In genomic region chr1:35769188-35769758, GRCh38 we compare ENCODE assay signal across 1 cellular context.
TF ChIP-seq lines count a peak whose summit lies in the region.

No MANE protein-coding gene starts in this region.

TF ChIP-seq in HepG2, 621 proteins besides CTCF, POLR2A, EP300 and RAD21 (continued from another document and continues in another):
- 0 out of 2 replicates have a peak, but pooled peaks have one; percentile 7 for TF ChIP-seq ZNF839 (CRISPR knock-in tag; IDR thresholded peaks at IDR 0.05; ENCODE audit: borderline replicate concordance)
- peak; percentile 59 for TF ChIP-seq ZMYM4 (CRISPR knock-in tag; IDR thresholded peaks at IDR 0.05)
- 0 out of 2 replicates have a peak, but pooled peaks have one; percentile 61 for TF ChIP-seq ZNF512B (CRISPR knock-in tag; IDR thresholded peaks at IDR 0.05; ENCODE audit: borderline replicate concordance)
- no peak for TF ChIP-seq ZNF672 (CRISPR knock-in tag; IDR thresholded peaks at IDR 0.05)
- TF ChIP-seq SMAD3 (CRISPR knock-in tag; IDR thresholded peaks at IDR 0.05): no peak
- TF ChIP-seq HOMEZ (CRISPR knock-in tag; IDR thresholded peaks at IDR 0.05; ENCODE audit: low read depth): peak; percentile 43; the same call in 1 of the 2 replicates
- TF ChIP-seq REXO4 (CRISPR knock-in tag; IDR thresholded peaks at IDR 0.05; ENCODE audit: borderline replicate concordance): no peak
- peak; percentile 27; the same call in 1 of the 2 replicates for TF ChIP-seq NCOA5 (CRISPR knock-in tag; IDR thresholded peaks at IDR 0.05)
- peak; percentile 67 for TF ChIP-seq ZNF740 (CRISPR knock-in tag; IDR thresholded peaks at IDR 0.05)
- no peak for TF ChIP-seq THYN1 (CRISPR knock-in tag; IDR thresholded peaks at IDR 0.05; ENCODE audit: borderline replicate concordance, low read depth)
- TF ChIP-seq ATF7-NPFF (CRISPR knock-in tag; IDR thresholded peaks at IDR 0.05; ENCODE audit: low read depth): no peak
- 0 out of 2 replicates have a peak, but pooled peaks have one; percentile 61 for TF ChIP-seq TP53 (CRISPR knock-in tag; conservative IDR thresholded peaks at IDR 0.05)
- TF ChIP-seq RARA (CRISPR knock-in tag; IDR thresholded peaks at IDR 0.05): 0 out of 2 replicates have a peak, but pooled peaks have one; percentile 19
- TF ChIP-seq ZNF253 (CRISPR knock-in tag; IDR thresholded peaks at IDR 0.05; ENCODE audit: borderline replicate concordance): 0 out of 2 replicates have a peak, but pooled peaks have one; percentile 50
- no peak for TF ChIP-seq TCF12 (IDR thresholded peaks at IDR 0.05)
- TF ChIP-seq TCF12 (CRISPR knock-in tag; IDR thresholded peaks at IDR 0.05): 0 out of 2 replicates have a peak, but pooled peaks have one; percentile 10
- no peak for TF ChIP-seq RORA (CRISPR knock-in tag; IDR thresholded peaks at IDR 0.05)
- peak; percentile 81 for TF ChIP-seq RBM39 (IDR thresholded peaks at IDR 0.05; ENCODE audit: low read depth, low read length, poor library complexity, severe bottlenecking)
- TF ChIP-seq HMGXB3 (CRISPR knock-in tag; IDR thresholded peaks at IDR 0.05; ENCODE audit: borderline replicate concordance): peak; percentile 73; the same call in 1 of the 2 replicates
- TF ChIP-seq ZHX1 (CRISPR knock-in tag; IDR thresholded peaks at IDR 0.05; ENCODE audit: low read depth): 0 out of 2 replicates have a peak, but pooled peaks have one; percentile 33
- peak; percentile 31; the same call in 1 of the 2 replicates for TF ChIP-seq FOXJ3 (CRISPR knock-in tag; IDR thresholded peaks at IDR 0.05; ENCODE audit: borderline replicate concordance)
- TF ChIP-seq FOXP1 (IDR thresholded peaks at IDR 0.05): no peak
- no peak for TF ChIP-seq FOXP1 (CRISPR knock-in tag; IDR thresholded peaks at IDR 0.05)
- TF ChIP-seq CBX5 (CRISPR knock-in tag; IDR thresholded peaks at IDR 0.05; ENCODE audit: borderline replicate concordance): 0 out of 2 replicates have a peak, but pooled peaks have one; percentile 52
- peak; percentile 93 for TF ChIP-seq ZFX (CRISPR knock-in tag; IDR thresholded peaks at IDR 0.05; ENCODE audit: low read depth)
- TF ChIP-seq CCAR2 (optimal IDR thresholded peaks at IDR 0.05; ENCODE audit: low read depth, low read length): no peak
- TF ChIP-seq ZFYVE20 (CRISPR knock-in tag; IDR thresholded peaks at IDR 0.05; ENCODE audit: borderline replicate concordance, low read depth): no peak
- 0 out of 2 replicates have a peak, but pooled peaks have one; percentile 32 for TF ChIP-seq ZNF280D (CRISPR knock-in tag; IDR thresholded peaks at IDR 0.05)
- TF ChIP-seq RFXAP (CRISPR knock-in tag; IDR thresholded peaks at IDR 0.05; ENCODE audit: borderline replicate concordance): peak; percentile 10; the same call in 1 of the 2 replicates
- no peak for TF ChIP-seq ZNF7 (CRISPR knock-in tag; IDR thresholded peaks at IDR 0.05)
- no peak for TF ChIP-seq PHF5A (CRISPR knock-in tag; IDR thresholded peaks at IDR 0.05; ENCODE audit: low read depth, unreplicated experiment)
- no peak for TF ChIP-seq ZNF260 (CRISPR knock-in tag; IDR thresholded peaks at IDR 0.05; ENCODE audit: borderline replicate concordance, low read depth)
- TF ChIP-seq THAP11 (CRISPR knock-in tag; IDR thresholded peaks at IDR 0.05): no peak; the same call in 1 of the 2 replicates
- no peak for TF ChIP-seq PLRG1 (conservative IDR thresholded peaks at IDR 0.05)
- no peak for TF ChIP-seq MXD4 (CRISPR knock-in tag; IDR thresholded peaks at IDR 0.05)
- no peak for TF ChIP-seq DMTF1 (CRISPR knock-in tag; IDR thresholded peaks at IDR 0.05)
- TF ChIP-seq ZFP91 (CRISPR knock-in tag; IDR thresholded peaks at IDR 0.05; ENCODE audit: borderline replicate concordance): 0 out of 2 replicates have a peak, but pooled peaks have one; percentile 64
